1 cellular context compared by ENCODE assay signal in the genomic region with DNA sequence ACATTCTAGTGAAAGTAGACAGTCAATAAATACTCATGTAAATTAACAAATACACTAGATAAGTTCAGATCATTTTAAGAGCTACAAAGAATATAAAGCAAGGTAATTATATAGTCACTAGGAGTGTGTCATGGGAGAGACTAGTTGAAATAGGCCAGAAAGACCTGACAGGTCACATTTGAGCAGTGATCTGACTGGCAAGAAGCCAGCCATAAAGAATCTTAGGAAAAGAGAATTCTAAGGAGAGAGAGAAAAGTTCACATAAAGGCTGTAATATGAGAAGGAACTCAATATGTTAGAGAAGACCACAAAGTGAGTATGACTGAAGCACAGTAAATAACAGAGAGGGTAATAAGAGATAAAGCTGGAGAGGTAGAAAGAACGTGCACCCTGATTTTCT.
TF ChIP-seq lines count a peak whose summit lies in the region.

No MANE protein-coding gene starts in this region.

TF ChIP-seq in GM23338, 12 proteins besides CTCF, POLR2A, EP300 and RAD21 (continued from another document):
- TF ChIP-seq, protein P1, sequence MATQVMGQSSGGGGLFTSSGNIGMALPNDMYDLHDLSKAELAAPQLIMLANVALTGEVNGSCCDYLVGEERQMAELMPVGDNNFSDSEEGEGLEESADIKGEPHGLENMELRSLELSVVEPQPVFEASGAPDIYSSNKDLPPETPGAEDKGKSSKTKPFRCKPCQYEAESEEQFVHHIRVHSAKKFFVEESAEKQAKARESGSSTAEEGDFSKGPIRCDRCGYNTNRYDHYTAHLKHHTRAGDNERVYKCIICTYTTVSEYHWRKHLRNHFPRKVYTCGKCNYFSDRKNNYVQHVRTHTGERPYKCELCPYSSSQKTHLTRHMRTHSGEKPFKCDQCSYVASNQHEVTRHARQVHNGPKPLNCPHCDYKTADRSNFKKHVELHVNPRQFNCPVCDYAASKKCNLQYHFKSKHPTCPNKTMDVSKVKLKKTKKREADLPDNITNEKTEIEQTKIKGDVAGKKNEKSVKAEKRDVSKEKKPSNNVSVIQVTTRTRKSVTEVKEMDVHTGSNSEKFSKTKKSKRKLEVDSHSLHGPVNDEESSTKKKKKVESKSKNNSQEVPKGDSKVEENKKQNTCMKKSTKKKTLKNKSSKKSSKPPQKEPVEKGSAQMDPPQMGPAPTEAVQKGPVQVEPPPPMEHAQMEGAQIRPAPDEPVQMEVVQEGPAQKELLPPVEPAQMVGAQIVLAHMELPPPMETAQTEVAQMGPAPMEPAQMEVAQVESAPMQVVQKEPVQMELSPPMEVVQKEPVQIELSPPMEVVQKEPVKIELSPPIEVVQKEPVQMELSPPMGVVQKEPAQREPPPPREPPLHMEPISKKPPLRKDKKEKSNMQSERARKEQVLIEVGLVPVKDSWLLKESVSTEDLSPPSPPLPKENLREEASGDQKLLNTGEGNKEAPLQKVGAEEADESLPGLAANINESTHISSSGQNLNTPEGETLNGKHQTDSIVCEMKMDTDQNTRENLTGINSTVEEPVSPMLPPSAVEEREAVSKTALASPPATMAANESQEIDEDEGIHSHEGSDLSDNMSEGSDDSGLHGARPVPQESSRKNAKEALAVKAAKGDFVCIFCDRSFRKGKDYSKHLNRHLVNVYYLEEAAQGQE (IDR thresholded peaks at IDR 0.05; ENCODE audit: unreplicated experiment), result no peak
- TF ChIP-seq CREB1 (CRISPR knock-in tag; IDR thresholded peaks at IDR 0.05; ENCODE audit: low read depth), result no peak
- TF ChIP-seq ZNF331 (CRISPR knock-in tag; IDR thresholded peaks at IDR 0.05; ENCODE audit: low read depth), result no peak
- TF ChIP-seq JUNB (IDR thresholded peaks at IDR 0.05; ENCODE audit: unreplicated experiment), result no peak
- TF ChIP-seq, protein P2, sequence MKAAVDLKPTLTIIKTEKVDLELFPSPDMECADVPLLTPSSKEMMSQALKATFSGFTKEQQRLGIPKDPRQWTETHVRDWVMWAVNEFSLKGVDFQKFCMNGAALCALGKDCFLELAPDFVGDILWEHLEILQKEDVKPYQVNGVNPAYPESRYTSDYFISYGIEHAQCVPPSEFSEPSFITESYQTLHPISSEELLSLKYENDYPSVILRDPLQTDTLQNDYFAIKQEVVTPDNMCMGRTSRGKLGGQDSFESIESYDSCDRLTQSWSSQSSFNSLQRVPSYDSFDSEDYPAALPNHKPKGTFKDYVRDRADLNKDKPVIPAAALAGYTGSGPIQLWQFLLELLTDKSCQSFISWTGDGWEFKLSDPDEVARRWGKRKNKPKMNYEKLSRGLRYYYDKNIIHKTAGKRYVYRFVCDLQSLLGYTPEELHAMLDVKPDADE (IDR thresholded peaks at IDR 0.05), result no peak
- no peak for TF ChIP-seq STAT1 (IDR thresholded peaks at IDR 0.05; ENCODE audit: unreplicated experiment)
- TF ChIP-seq NANOG (IDR thresholded peaks at IDR 0.05; ENCODE audit: borderline replicate concordance), result no peak
- TF ChIP-seq EZH2phosphoT487 (IDR thresholded peaks at IDR 0.05; ENCODE audit: unreplicated experiment), result no peak
